Comparison of ENCODE assay signal across 19 cellular contexts in the genomic region with DNA sequence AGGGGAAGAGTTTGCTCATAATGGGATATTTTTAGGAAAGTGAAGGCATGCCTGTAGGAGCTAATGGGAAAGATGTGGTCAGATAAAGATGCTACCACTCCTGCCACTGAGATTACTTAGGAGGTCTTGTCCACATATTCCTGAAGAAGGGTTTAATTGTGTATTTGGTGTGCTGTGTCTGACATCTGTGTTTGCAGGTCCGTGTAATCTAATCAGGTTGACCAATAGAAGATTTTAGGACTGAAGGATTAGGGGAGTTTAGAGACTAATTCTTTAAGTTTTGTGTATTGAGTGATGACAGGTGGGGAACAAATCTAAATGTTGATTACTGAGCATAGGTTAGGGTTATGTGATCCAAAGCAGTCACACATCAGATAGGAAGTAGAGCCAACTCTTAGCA. TPM values are rescaled to one million over a fixed set of nuclear protein-coding genes. Genes with fewer than 3 reads are reported as not detected.
DNase-seq lines count a peak whose midpoint lies in the region; ATAC-seq and TF ChIP-seq lines count a peak whose summit lies in the region.
"Had no signal": no experiment of that assay in that cellular context is flagged by ENCODE, and none has a peak within 500 bp of the region (broad histone marks: within the 10 kb centered on the region; RNA-seq: fewer than 3 reads in every experiment).

No MANE protein-coding gene starts in this region.

- H2BK15ac ChIP-seq in mesendoderm (replicated peaks; ENCODE audit: low read depth): no peak overlapping the region

- H2BK120ac ChIP-seq in mesendoderm (ENCODE audit: low read depth, low read length): no peak overlapping the region

- no peak overlapping the region for H2BK5ac ChIP-seq in mesendoderm (ENCODE audit: low read length)

- H3K4me1 Mint-ChIP-seq in MCF 10A (ENCODE audit: insufficient read depth, unreplicated experiment) (peaks cover 11% of the 10 kb centered on the region), T-helper 17 cell (peaks cover 25% of the 10 kb centered on the region)

- no peak overlapping the region for H3K4me2 ChIP-seq in mammary epithelial cell (ENCODE audit: insufficient read depth, low read depth, low read length)
- H3K4me2 ChIP-seq in mesendoderm (ENCODE audit: low read length): no peak overlapping the region

- no peak for ATAC-seq in T-helper 17 cell
- ATAC-seq in GM21515 (IDR thresholded peaks at IDR 0.05; ENCODE audit: unreplicated experiment): no peak
- ATAC-seq: PC-3 had no signal

- no peak overlapping the region for H3K27ac ChIP-seq in mammary epithelial cell (ENCODE audit: insufficient read depth, low read depth, low read length)
- peak overlapping the region; percentile 21 for H3K27ac ChIP-seq in mesendoderm (ENCODE audit: low read depth, low read length)

- POLR2A ChIA-PET in MCF 10A (lab: Yijun Ruan, JAX): no interaction called here

- no peak overlapping the region for H3K56ac ChIP-seq in mesendoderm (ENCODE audit: low read length)

- CTCF ChIA-PET in MCF 10A (lab: Yijun Ruan, JAX) (interaction anchor here (1.7 kb wide), 1 partner anchor 301 kb away, joined by 6 read pairs; no protein-coding TSS in a partner anchor), mammary epithelial cell (lab: Charles Lee; ENCODE audit: low non-redundant PET) (no interaction called here)

- H4K8ac ChIP-seq in mesendoderm (ENCODE audit: low read depth, low read length): no peak overlapping the region

- H3K18ac ChIP-seq in mesendoderm (ENCODE audit: low read length): no peak overlapping the region

- H2AFZ ChIP-seq in mammary epithelial cell (ENCODE audit: low read depth, low read length): no peak overlapping the region

- WGBS in mammary epithelial cell (ENCODE audit: low coverage, missing lambda C conversion rate): 100% methylated on average over 1 of the region's 1 CpG
- no CpG with 5 or more reads among the region's 1 CpG for WGBS in mesendoderm (ENCODE audit: extremely low coverage, insufficient coverage, low lambda C conversion rate)

- H3K9me3 ChIP-seq in mammary epithelial cell (replicated peaks; ENCODE audit: insufficient read depth, low read length) (no peaks in the 10 kb centered on the region), T-helper 17 cell (ENCODE audit: control insufficient read depth, low read length, poor library complexity, severe bottlenecking) (no peaks in the 10 kb centered on the region)

- H3K4me1 ChIP-seq in mammary epithelial cell (ENCODE audit: insufficient read depth, low read length) (peaks cover 13% of the 10 kb centered on the region), mesendoderm (ENCODE audit: control insufficient read depth, low read depth, low read length) (peaks cover 2% of the 10 kb centered on the region)

- peaks cover 3% of the 10 kb centered on the region for H3K36me3 ChIP-seq in mammary epithelial cell (ENCODE audit: insufficient read depth, low read length)
- peaks cover 3% of the 10 kb centered on the region for H3K36me3 ChIP-seq in mesendoderm (ENCODE audit: control insufficient read depth, insufficient read depth, low read length)

- no peaks in the 10 kb centered on the region for H4K20me1 ChIP-seq in mammary epithelial cell (ENCODE audit: insufficient read depth, low read length)

- BruUV-seq in MCF 10A (replicated peaks; lab: Mats Ljungman, UMichigan): no TSS peak
- no TSS peak for BruUV-seq in mammary epithelial cell (replicated peaks; lab: Mats Ljungman, UMichigan)

- in situ Hi-C loops in mammary epithelial cell (cut with MboI; ENCODE audit: low sequenced_read_pairs in 2 of 2): loop anchor here in 1 of 2 donors (10.0 kb wide), 1 partner anchor 292 kb away; no protein-coding TSS in a partner anchor

- dilution Hi-C loops in mammary epithelial cell (cut with HindIII; ENCODE audit: low sequenced_read_pairs): no loop called here

- H2AK5ac ChIP-seq in mesendoderm (ENCODE audit: low read length): no peak overlapping the region

- no peaks in the 10 kb centered on the region for H3K9me3 Mint-ChIP-seq in MCF 10A (ENCODE audit: unreplicated experiment)
- H3K9me3 Mint-ChIP-seq: H9 had no signal

- H3K27me3 ChIP-seq in mammary epithelial cell (ENCODE audit: insufficient read depth, low read length): no peaks in the 10 kb centered on the region
- no peaks in the 10 kb centered on the region for H3K27me3 ChIP-seq in mesendoderm (ENCODE audit: insufficient read depth, low read length, poor library complexity)

- H3K4me3 Mint-ChIP-seq in MCF 10A (ENCODE audit: unreplicated experiment) (no peak overlapping the region), T-helper 17 cell (no peak overlapping the region)

- no peak overlapping the region for H3K4ac ChIP-seq in mesendoderm (ENCODE audit: low read depth, low read length)

- H3K79me2 ChIP-seq in mammary epithelial cell (ENCODE audit: insufficient read depth, low read length): no peaks in the 10 kb centered on the region
- peaks cover 4% of the 10 kb centered on the region for H3K79me2 ChIP-seq in mesendoderm (ENCODE audit: control insufficient read depth, insufficient read depth, low read length)

- no peak overlapping the region for H3K9ac ChIP-seq in mammary epithelial cell (ENCODE audit: insufficient read depth, low read length)
- H3K9ac ChIP-seq in mesendoderm (ENCODE audit: low read length): no peak overlapping the region

- intact Hi-C loops in MCF 10A (cut with micrococcal nuclease): loop anchor here (5.0 kb wide), 1 partner anchor 226 kb away; the partner anchor contains the start of gene SCLT1
- intact Hi-C loops in mammary epithelial cell (cut with micrococcal nuclease): no loop called here
- intact Hi-C loops in posterior cingulate gyrus (cut with DNase I): no loop called here

- no peaks in the 10 kb centered on the region for H3K27me3 Mint-ChIP-seq in MCF 10A (ENCODE audit: insufficient read depth, unreplicated experiment)
- H3K27me3 Mint-ChIP-seq in T-helper 17 cell: no peaks in the 10 kb centered on the region

- H3K4me3 ChIP-seq in mammary epithelial cell (replicated peaks in 1 of 3; ENCODE audit: insufficient read depth in 1 of 3, low read depth in 2 of 3, low read length in 3 of 3): no peak overlapping the region
- no peak overlapping the region for H3K4me3 ChIP-seq in mesendoderm (ENCODE audit: low read length)

- H3K27ac Mint-ChIP-seq in MCF 10A (ENCODE audit: low read depth, unreplicated experiment) (peak overlapping the region; percentile 17), T-helper 17 cell (peak overlapping the region; percentile 72)

- H4K5ac ChIP-seq in mesendoderm (ENCODE audit: low read length): no peak overlapping the region

- no peak for DNase-seq in MCF 10A (ENCODE audit: unreplicated experiment)
- no peak for DNase-seq in mammary epithelial cell
- no peak for DNase-seq in T-helper 17 cell
- DNase-seq in mesendoderm: peak; percentile 91
- DNase-seq in posterior cingulate gyrus: no peak
- DNase-seq in NCI-H1092 treated with DMSO at 0.1 percent for 48 hours (lab: John Stamatoyannopoulos, UW): no peak
- DNase-seq: ACHN, C1 segment of cervical spinal cord, DND-41, H9, KG1, NCI-H1436, NCI-H1930, NCI-H345, NCI-H524 treated with DMSO at 0.1 percent for 48 hours, PC-3, RPMI8226, SIG-M5 had no signal

- H3K79me1 ChIP-seq in mesendoderm (ENCODE audit: low read length): peaks cover 5% of the 10 kb centered on the region

- H3K36me3 Mint-ChIP-seq in MCF 10A (ENCODE audit: insufficient read depth, unreplicated experiment) (peaks cover 88% of the 10 kb centered on the region), T-helper 17 cell (ENCODE audit: low read depth) (peaks cover 12% of the 10 kb centered on the region)

- TF ChIP-seq CTCF in MCF 10A (IDR thresholded peaks at IDR 0.05; ENCODE audit: unreplicated experiment): no peak
- no peak for TF ChIP-seq CTCF in mammary epithelial cell (conservative IDR thresholded peaks at IDR 0.05 in 1 of 2, IDR thresholded peaks at IDR 0.05 in 1 of 2; ENCODE audit: extremely low read depth in 1 of 2, insufficient read depth in 1 of 2, low read depth in 1 of 2, low read length in 2 of 2)

- H3K23ac ChIP-seq in mesendoderm (ENCODE audit: low read length): no peak overlapping the region

RNA-seq across cellular contexts. Expression of gene JADE1, which starts 57.2 kb away (rescaled TPM):
- total RNA-seq in MCF 10A (2022) (22.7 and 25.9 TPM in 2 replicates), mammary epithelial cell (1 to 10 TPM; 5.0 to 6.0 TPM), T-helper 17 cell (10 to 100 TPM; 38.0 to 53.1 TPM)
- polyA plus RNA-seq in mammary epithelial cell: 3.3 TPM
- polyA minus RNA-seq in mammary epithelial cell: 22.1 TPM
- polyA plus RNA-seq in mesendoderm (2013, experiment 1 of 2): 28.4 TPM
- 28.7 TPM for polyA plus RNA-seq in mesendoderm (2013, experiment 2 of 2)
